ENCODE assay signal across 28 cellular contexts in the genomic region with DNA sequence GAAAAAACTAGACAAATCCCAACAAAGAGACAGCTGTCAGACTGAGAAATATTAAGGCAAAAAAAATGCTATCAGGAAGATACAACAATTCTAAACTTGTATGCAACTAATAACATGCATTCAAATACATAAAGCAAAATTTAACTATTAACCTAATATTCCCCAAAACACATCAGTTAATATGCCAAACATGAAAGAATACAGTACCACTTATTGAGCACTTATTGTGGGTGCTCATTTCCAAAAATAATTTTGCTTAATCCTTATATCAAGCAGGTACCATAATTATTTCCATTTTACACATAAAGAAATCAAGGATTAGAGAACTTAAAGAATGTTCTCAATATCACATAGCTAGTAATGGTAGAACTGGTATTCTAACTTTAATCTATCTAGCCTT.
"Had no signal": no experiment of that assay in that cellular context is flagged by ENCODE, and none has a peak within 500 bp of the region (broad histone marks: within the 10 kb centered on the region; RNA-seq: fewer than 3 reads in every experiment).

No MANE protein-coding gene starts in this region.

- H3K9me3 ChIP-seq: colonic mucosa had no signal

- H3K4me3 Mint-ChIP-seq: dendritic cell treated with granulocyte-macrophage colony-stimulating factor and Interleukin-4, amounts not matched to agents 40 ng/mL and 50 ng/mL, for 4 days; effector memory CD8-positive, alpha-beta T cell had no signal

- ATAC-seq: effector memory CD8-positive, alpha-beta T cell; esophagus mucosa; foreskin keratinocyte; gastrocnemius medialis; gastroesophageal sphincter; heart left ventricle; heart right ventricle had no signal

- H3K27ac Mint-ChIP-seq: dendritic cell treated with granulocyte-macrophage colony-stimulating factor and Interleukin-4, amounts not matched to agents 40 ng/mL and 50 ng/mL, for 4 days; effector memory CD8-positive, alpha-beta T cell had no signal

- DNase-seq: colonic mucosa; cortex of kidney; dermis blood vessel endothelial cell; dorsolateral prefrontal cortex; effector CD4-positive, alpha-beta T cell; effector CD8-positive, alpha-beta T cell; effector memory CD4-positive, alpha-beta T cell; effector memory CD8-positive, alpha-beta T cell; erythroblast; esophagus squamous epithelium; foreskin fibroblast; foreskin keratinocyte; foreskin melanocyte; gastrocnemius medialis; glutamatergic neuron; head of caudate nucleus; heart left ventricle; heart right ventricle had no signal

- H3K27me3 Mint-ChIP-seq: dendritic cell treated with granulocyte-macrophage colony-stimulating factor and Interleukin-4, amounts not matched to agents 40 ng/mL and 50 ng/mL, for 4 days had no signal

- H3K4me3 ChIP-seq: colonic mucosa, coronary artery, dorsolateral prefrontal cortex, esophagus muscularis mucosa, esophagus squamous epithelium, gastrocnemius medialis, gastroesophageal sphincter, heart left ventricle, heart right ventricle had no signal

- FAIRE-seq: colon, endometrium, endothelial cell of umbilical vein, frontal cortex had no signal

- H3K27me3 ChIP-seq: colonic mucosa, heart left ventricle had no signal

- H3K27ac ChIP-seq: colonic mucosa, coronary artery, dorsolateral prefrontal cortex, epithelial cell of prostate, esophagus muscularis mucosa, esophagus squamous epithelium, foreskin keratinocyte, gastrocnemius medialis, gastroesophageal sphincter, heart left ventricle, heart right ventricle had no signal

- H3K36me3 ChIP-seq: colonic mucosa, esophagus muscularis mucosa, esophagus squamous epithelium, gastrocnemius medialis, gastroesophageal sphincter, heart left ventricle, heart right ventricle had no signal

- H3K4me1 ChIP-seq: colonic mucosa, esophagus muscularis mucosa, esophagus squamous epithelium, foreskin keratinocyte, gastrocnemius medialis, gastroesophageal sphincter, heart left ventricle, heart right ventricle had no signal
